In genomic region chr6:105596284-105596755, GRCh38 we compare ENCODE assay signal across 13 cellular contexts.
DNase-seq lines count a peak whose midpoint lies in the region; ATAC-seq and TF ChIP-seq lines count a peak whose summit lies in the region.
"Had no signal": no experiment of that assay in that cellular context is flagged by ENCODE, and none has a peak within 500 bp of the region (broad histone marks: within the 10 kb centered on the region; RNA-seq: fewer than 3 reads in every experiment).

No MANE protein-coding gene starts in this region.

- H3K36me3 ChIP-seq in RWPE2 (ENCODE audit: low read depth), result no peaks in the 10 kb centered on the region
- H3K36me3 ChIP-seq: ovary had no signal

- no peaks in the 10 kb centered on the region for H3K9me3 ChIP-seq in RWPE2 (ENCODE audit: severe bottlenecking)
- H3K9me3 ChIP-seq: ovary had no signal

- H3K27ac ChIP-seq in RWPE2 (ENCODE audit: poor library complexity, severe bottlenecking), result peak overlapping the region; percentile 99
- H3K27ac ChIP-seq: ovary had no signal

- H3K4me1 ChIP-seq in RWPE2 (ENCODE audit: insufficient read depth, poor library complexity, severe bottlenecking), result peaks cover 87% of the 10 kb centered on the region

- ATAC-seq in RWPE2 (ENCODE audit: low read depth), result peak; percentile 76
- ATAC-seq in HG02798 (IDR thresholded peaks at IDR 0.05; ENCODE audit: poor library complexity, unreplicated experiment), result no peak
- ATAC-seq: activated CD8-positive, alpha-beta memory T cell treated with anti-CD3 and anti-CD28 coated beads, Interleukin-2, amount 10 ng/mL, durations not matched to agents 7 days and 5 days had no signal

- peak; percentile 99 for DNase-seq in GM04503 (ENCODE audit: low read depth)
- no peak for DNase-seq in RWPE2 (ENCODE audit: low spot score)
- peak; percentile 98 for DNase-seq in fibroblast of mammary gland (ENCODE audit: low read depth)
- peak; percentile 100 for DNase-seq in renal cortical epithelial cell (ENCODE audit: low read depth)
- DNase-seq in stimulated activated CD4-positive, alpha-beta T cell treated with anti-CD3 and anti-CD28 coated beads, Interleukin-1b, Interleukin-23, amount 100 ng/mL, for 48 hours, result no peak
- DNase-seq in stimulated activated CD4-positive, alpha-beta T cell treated with anti-CD3 and anti-CD28 coated beads, Interleukin-4, amount 100 ng/mL, for 24 hours, result no peak
- DNase-seq in DMS79 treated with DMSO at 0.1 percent for 48 hours (lab: John Stamatoyannopoulos, UW), result no peak
- DNase-seq: activated CD8-positive, alpha-beta memory T cell treated with anti-CD3 and anti-CD28 coated beads, Interleukin-2, amount 10 ng/mL, durations not matched to agents 7 days and 5 days; central memory CD4-positive, alpha-beta T cell; DND-41; NCI-H2029 treated with DMSO at 0.1 percent for 48 hours; ovary had no signal

- TF ChIP-seq CTCF in RWPE2 (IDR thresholded peaks at IDR 0.05; ENCODE audit: poor library complexity, severe bottlenecking) (no peak), fibroblast of mammary gland (conservative IDR thresholded peaks at IDR 0.05; ENCODE audit: control insufficient read depth, insufficient read depth, low read depth, low read length) (no peak)

- H3K4me3 ChIP-seq in RWPE2 (ENCODE audit: severe bottlenecking) (no peak overlapping the region), fibroblast of mammary gland (ENCODE audit: control insufficient read depth, low read depth, low read length) (no peak overlapping the region)
- H3K4me3 ChIP-seq: ovary had no signal

- no peaks in the 10 kb centered on the region for H3K27me3 ChIP-seq in RWPE2 (ENCODE audit: insufficient read depth, poor library complexity, severe bottlenecking)
- H3K27me3 ChIP-seq: ovary had no signal

Comparison
In these comparisons a context has a peak if more than half of its experiments do, and no peak if none do; other contexts are left out.
1. DNase-seq: peak in GM04503 (single experiment), fibroblast of mammary gland (single experiment) and renal cortical epithelial cell (single experiment); none in RWPE2 (single experiment), stimulated activated CD4-positive, alpha-beta T cell treated with anti-CD3 and anti-CD28 coated beads, Interleukin-1b, Interleukin-23, amount 100 ng/mL, for 48 hours (single experiment), stimulated activated CD4-positive, alpha-beta T cell treated with anti-CD3 and anti-CD28 coated beads, Interleukin-4, amount 100 ng/mL, for 24 hours (single experiment) and DMS79 treated with DMSO at 0.1 percent for 48 hours (single experiment).